8 cellular contexts compared by ENCODE assay signal in genomic region chr19:55624109-55625003, GRCh38. TPM values are rescaled to one million over a fixed set of nuclear protein-coding genes. Genes with fewer than 3 reads are reported as not detected.
DNase-seq lines count a peak whose midpoint lies in the region; ATAC-seq and TF ChIP-seq lines count a peak whose summit lies in the region.

TSS of gene ZNF784 (minus strand) at chr19:55624566. CDS start at chr19:55624561, 5 bp downstream.

- peaks cover 9% of the 10 kb centered on the region for H3F3A ChIP-seq in DOHH2 (ENCODE audit: control insufficient read depth, insufficient read depth)

- H3K4me2 ChIP-seq in DOHH2 (ENCODE audit: low read length), result peak within 1 kb of the TSS; percentile 76

- TF ChIP-seq CTCF in DOHH2 (IDR thresholded peaks at IDR 0.05; ENCODE audit: low read depth, low read length, poor library complexity, severe bottlenecking) (no peak), body of pancreas (IDR thresholded peaks at IDR 0.05) (no peak), sigmoid colon (IDR thresholded peaks at IDR 0.05) (no peak)

- ATAC-seq in HG02678 (IDR thresholded peaks at IDR 0.05; ENCODE audit: unreplicated experiment), result peak; percentile 69
- ATAC-seq in body of pancreas, result peak; percentile 93
- no peak for ATAC-seq in GM19452 (IDR thresholded peaks at IDR 0.05; ENCODE audit: unreplicated experiment)

- H3K9me2 ChIP-seq in DOHH2 (replicated peaks; ENCODE audit: control insufficient read depth, low read length), result no peaks in the 10 kb centered on the region

- H4K20me1 ChIP-seq in DOHH2 (ENCODE audit: control insufficient read depth, insufficient read depth, low read depth, low read length), result peaks cover 4% of the 10 kb centered on the region; the same call in 1 of the 2 replicates

- peak in 2 of 3 donors; percentile 62 to 68 for TF ChIP-seq POLR2A in body of pancreas (IDR thresholded peaks at IDR 0.05)
- TF ChIP-seq POLR2A in sigmoid colon (IDR thresholded peaks at IDR 0.05), result peak in 1 of 2 donors; percentile 12

- H3K9me3 ChIP-seq in DOHH2 (ENCODE audit: control insufficient read depth, insufficient read depth, low read length), result no peaks in the 10 kb centered on the region
- no peaks in the 10 kb centered on the region for H3K9me3 ChIP-seq in body of pancreas
- no peaks in the 10 kb centered on the region for H3K9me3 ChIP-seq in sigmoid colon

- no peak for TF ChIP-seq EP300 in sigmoid colon (IDR thresholded peaks at IDR 0.05)

- H3K27ac ChIP-seq in DOHH2 (ENCODE audit: low read depth, low read length), result peak within 1 kb of the TSS; percentile 64
- peak within 1 kb of the TSS; percentile 94 to 98 (median 96) for H3K27ac ChIP-seq in body of pancreas
- peak within 1 kb of the TSS; percentile 91 to 97 (median 94) for H3K27ac ChIP-seq in sigmoid colon

- H3K27me3 ChIP-seq in DOHH2 (ENCODE audit: control insufficient read depth, low read length) (no peaks in the 10 kb centered on the region), body of pancreas (no peaks in the 10 kb centered on the region), sigmoid colon (no peaks in the 10 kb centered on the region)

- H3K4me3 ChIP-seq in DOHH2 (ENCODE audit: low read length) (peak within 1 kb of the TSS; percentile 72), body of pancreas (peak within 1 kb of the TSS in 1 of 2 donors; percentile 19), iPS-11a (ENCODE audit: low read depth, low read length) (peak within 1 kb of the TSS; percentile 30), sigmoid colon (peak within 1 kb of the TSS; percentile 63 to 68 (median 64))

- no peaks in the 10 kb centered on the region for H3K79me2 ChIP-seq in DOHH2 (ENCODE audit: control insufficient read depth, low read length)

- H3K36me3 ChIP-seq in DOHH2 (ENCODE audit: control insufficient read depth, low read length), result no peaks in the 10 kb centered on the region
- H3K36me3 ChIP-seq in body of pancreas (replicated peaks in 1 of 2; ENCODE audit: insufficient read depth in 1 of 2, low read depth in 2 of 2), result peaks cover 0 to 1% of the 10 kb centered on the region in 2 donors
- peaks cover 0 to 16% (median 6%) of the 10 kb centered on the region in 4 donors for H3K36me3 ChIP-seq in sigmoid colon

- H3K4me1 ChIP-seq in DOHH2 (ENCODE audit: control insufficient read depth, low read length), result peaks cover 19% of the 10 kb centered on the region
- H3K4me1 ChIP-seq in body of pancreas, result peaks cover 13% of the 10 kb centered on the region
- H3K4me1 ChIP-seq in sigmoid colon, result peaks cover 0 to 14% (median 13%) of the 10 kb centered on the region in 4 donors

- DNase-seq in NCI-H2107 treated with DMSO at 0.1 percent for 48 hours (lab: John Stamatoyannopoulos, UW; ENCODE audit: unreplicated experiment), result peak; percentile 87
- peak; percentile 95 for DNase-seq in UCSD-AML1 (lab: John Stamatoyannopoulos, UW; ENCODE audit: unreplicated experiment)
- DNase-seq in body of pancreas, result peak; percentile 93 to 96 (median 94)
- peak; percentile 97 for DNase-seq in sigmoid colon

- WGBS in body of pancreas, 2 donors, result 0 to 1% methylated on average over 30 to 48 of the region's 56 CpGs
- 0 to 1% methylated on average over 56 of the region's 56 CpGs for WGBS in sigmoid colon, 2 donors

- intact Hi-C loops in body of pancreas (cut with DNase I), result no loop called here
- intact Hi-C loops in sigmoid colon (cut with DNase I), result no loop called here

RNA-seq across cellular contexts. Expression of gene ZNF784, which starts in this region (rescaled TPM):
- total RNA-seq in body of pancreas, result 1 to 10 TPM; 6.9 to 9.6 TPM
- total RNA-seq in sigmoid colon, result 1 to 10 TPM; 2.8 to 9.1 (median 3.7) TPM
- polyA plus RNA-seq in sigmoid colon, result 1 to 10 TPM; 7.2 to 8.2 (median 7.2) TPM
